ENCODE assay signal across 1 cellular context in genomic region chr2:47906261-47907096, GRCh38.
TF ChIP-seq lines count a peak whose summit lies in the region.

Gene FBXO11 (minus strand): TSS chr2:47906498. CDS start chr2:47905720, 778 bp downstream.

TF ChIP-seq in K562, 482 proteins besides CTCF, POLR2A, EP300 and RAD21 (continued from another document and continues in another):
- TF ChIP-seq, protein P1, sequence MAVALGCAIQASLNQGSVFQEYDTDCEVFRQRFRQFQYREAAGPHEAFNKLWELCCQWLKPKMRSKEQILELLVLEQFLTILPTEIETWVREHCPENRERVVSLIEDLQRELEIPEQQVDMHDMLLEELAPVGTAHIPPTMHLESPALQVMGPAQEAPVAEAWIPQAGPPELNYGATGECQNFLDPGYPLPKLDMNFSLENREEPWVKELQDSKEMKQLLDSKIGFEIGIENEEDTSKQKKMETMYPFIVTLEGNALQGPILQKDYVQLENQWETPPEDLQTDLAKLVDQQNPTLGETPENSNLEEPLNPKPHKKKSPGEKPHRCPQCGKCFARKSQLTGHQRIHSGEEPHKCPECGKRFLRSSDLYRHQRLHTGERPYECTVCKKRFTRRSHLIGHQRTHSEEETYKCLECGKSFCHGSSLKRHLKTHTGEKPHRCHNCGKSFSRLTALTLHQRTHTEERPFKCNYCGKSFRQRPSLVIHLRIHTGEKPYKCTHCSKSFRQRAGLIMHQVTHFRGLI (CRISPR knock-in tag; IDR thresholded peaks at IDR 0.05), result no peak
- TF ChIP-seq, protein P2, sequence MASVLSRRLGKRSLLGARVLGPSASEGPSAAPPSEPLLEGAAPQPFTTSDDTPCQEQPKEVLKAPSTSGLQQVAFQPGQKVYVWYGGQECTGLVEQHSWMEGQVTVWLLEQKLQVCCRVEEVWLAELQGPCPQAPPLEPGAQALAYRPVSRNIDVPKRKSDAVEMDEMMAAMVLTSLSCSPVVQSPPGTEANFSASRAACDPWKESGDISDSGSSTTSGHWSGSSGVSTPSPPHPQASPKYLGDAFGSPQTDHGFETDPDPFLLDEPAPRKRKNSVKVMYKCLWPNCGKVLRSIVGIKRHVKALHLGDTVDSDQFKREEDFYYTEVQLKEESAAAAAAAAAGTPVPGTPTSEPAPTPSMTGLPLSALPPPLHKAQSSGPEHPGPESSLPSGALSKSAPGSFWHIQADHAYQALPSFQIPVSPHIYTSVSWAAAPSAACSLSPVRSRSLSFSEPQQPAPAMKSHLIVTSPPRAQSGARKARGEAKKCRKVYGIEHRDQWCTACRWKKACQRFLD (CRISPR knock-in tag; IDR thresholded peaks at IDR 0.05), result peak; percentile 62; the same call in 1 of the 2 replicates
- TF ChIP-seq E2F5 (CRISPR knock-in tag; IDR thresholded peaks at IDR 0.05), result no peak
- TF ChIP-seq ZNF75A (CRISPR knock-in tag; IDR thresholded peaks at IDR 0.05), result no peak
- TF ChIP-seq, protein P3, sequence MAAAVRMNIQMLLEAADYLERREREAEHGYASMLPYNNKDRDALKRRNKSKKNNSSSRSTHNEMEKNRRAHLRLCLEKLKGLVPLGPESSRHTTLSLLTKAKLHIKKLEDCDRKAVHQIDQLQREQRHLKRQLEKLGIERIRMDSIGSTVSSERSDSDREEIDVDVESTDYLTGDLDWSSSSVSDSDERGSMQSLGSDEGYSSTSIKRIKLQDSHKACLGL (CRISPR knock-in tag; IDR thresholded peaks at IDR 0.05; ENCODE audit: borderline replicate concordance, poor library complexity, severe bottlenecking), result no peak
- no peak for TF ChIP-seq SNAPC5 (CRISPR knock-in tag; IDR thresholded peaks at IDR 0.05)
- TF ChIP-seq HOXB6 (CRISPR knock-in tag; IDR thresholded peaks at IDR 0.05; ENCODE audit: borderline replicate concordance), result no peak
- peak; percentile 47 for TF ChIP-seq TAF9B (IDR thresholded peaks at IDR 0.05; ENCODE audit: partially characterized antibody)
- no peak for TF ChIP-seq ZFX (CRISPR knock-in tag; IDR thresholded peaks at IDR 0.05)
- TF ChIP-seq ZNF384 (IDR thresholded peaks at IDR 0.05; ENCODE audit: low read depth, low read length), result peak; percentile 94
- TF ChIP-seq ZBTB9 (CRISPR knock-in tag; IDR thresholded peaks at IDR 0.05), result no peak
- peak; percentile 82 for TF ChIP-seq XRCC5 (IDR thresholded peaks at IDR 0.05; ENCODE audit: low read depth, low read length)
- TF ChIP-seq ATF1 (CRISPR knock-in tag; IDR thresholded peaks at IDR 0.05), result no peak
- TF ChIP-seq ATF1 (tag; IDR thresholded peaks at IDR 0.05), result peak; percentile 59
- no peak for TF ChIP-seq ZBTB8A (IDR thresholded peaks at IDR 0.05; ENCODE audit: partially characterized antibody)
- TF ChIP-seq BRF2 (IDR thresholded peaks at IDR 0.05; ENCODE audit: borderline replicate concordance, insufficient read depth, insufficient read length), result no peak
- no peak for TF ChIP-seq ILF3 (IDR thresholded peaks at IDR 0.05; ENCODE audit: borderline replicate concordance)
- no peak for TF ChIP-seq CBX5 (IDR thresholded peaks at IDR 0.05; ENCODE audit: borderline replicate concordance, low read depth)
- TF ChIP-seq, protein P4, sequence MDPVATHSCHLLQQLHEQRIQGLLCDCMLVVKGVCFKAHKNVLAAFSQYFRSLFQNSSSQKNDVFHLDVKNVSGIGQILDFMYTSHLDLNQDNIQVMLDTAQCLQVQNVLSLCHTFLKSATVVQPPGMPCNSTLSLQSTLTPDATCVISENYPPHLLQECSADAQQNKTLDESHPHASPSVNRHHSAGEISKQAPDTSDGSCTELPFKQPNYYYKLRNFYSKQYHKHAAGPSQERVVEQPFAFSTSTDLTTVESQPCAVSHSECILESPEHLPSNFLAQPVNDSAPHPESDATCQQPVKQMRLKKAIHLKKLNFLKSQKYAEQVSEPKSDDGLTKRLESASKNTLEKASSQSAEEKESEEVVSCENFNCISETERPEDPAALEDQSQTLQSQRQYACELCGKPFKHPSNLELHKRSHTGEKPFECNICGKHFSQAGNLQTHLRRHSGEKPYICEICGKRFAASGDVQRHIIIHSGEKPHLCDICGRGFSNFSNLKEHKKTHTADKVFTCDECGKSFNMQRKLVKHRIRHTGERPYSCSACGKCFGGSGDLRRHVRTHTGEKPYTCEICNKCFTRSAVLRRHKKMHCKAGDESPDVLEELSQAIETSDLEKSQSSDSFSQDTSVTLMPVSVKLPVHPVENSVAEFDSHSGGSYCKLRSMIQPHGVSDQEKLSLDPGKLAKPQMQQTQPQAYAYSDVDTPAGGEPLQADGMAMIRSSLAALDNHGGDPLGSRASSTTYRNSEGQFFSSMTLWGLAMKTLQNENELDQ (CRISPR knock-in tag; IDR thresholded peaks at IDR 0.05; ENCODE audit: borderline replicate concordance), result no peak
- TF ChIP-seq NCOA6 (IDR thresholded peaks at IDR 0.05), result no peak
- TF ChIP-seq IFI16 (CRISPR knock-in tag; IDR thresholded peaks at IDR 0.05), result no peak
- TF ChIP-seq SRSF3 (IDR thresholded peaks at IDR 0.05; ENCODE audit: insufficient read depth, low read length), result no peak
- no peak for TF ChIP-seq TAF15 (IDR thresholded peaks at IDR 0.05; ENCODE audit: low read depth, low read length)
- TF ChIP-seq PATZ1 (CRISPR knock-in tag; IDR thresholded peaks at IDR 0.05; ENCODE audit: borderline replicate concordance), result peak; percentile 56
- TF ChIP-seq, protein P5, sequence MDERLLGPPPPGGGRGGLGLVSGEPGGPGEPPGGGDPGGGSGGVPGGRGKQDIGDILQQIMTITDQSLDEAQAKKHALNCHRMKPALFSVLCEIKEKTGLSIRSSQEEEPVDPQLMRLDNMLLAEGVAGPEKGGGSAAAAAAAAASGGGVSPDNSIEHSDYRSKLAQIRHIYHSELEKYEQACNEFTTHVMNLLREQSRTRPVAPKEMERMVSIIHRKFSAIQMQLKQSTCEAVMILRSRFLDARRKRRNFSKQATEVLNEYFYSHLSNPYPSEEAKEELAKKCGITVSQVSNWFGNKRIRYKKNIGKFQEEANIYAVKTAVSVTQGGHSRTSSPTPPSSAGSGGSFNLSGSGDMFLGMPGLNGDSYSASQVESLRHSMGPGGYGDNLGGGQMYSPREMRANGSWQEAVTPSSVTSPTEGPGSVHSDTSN (CRISPR knock-in tag; IDR thresholded peaks at IDR 0.05; ENCODE audit: low read depth), result no peak
- TF ChIP-seq, protein P5 (tag; conservative IDR thresholded peaks at IDR 0.05; ENCODE audit: low read depth), result peak; percentile 58; the same call in 1 of the 2 replicates
- no peak for TF ChIP-seq ZNF274 (IDR thresholded peaks at IDR 0.05; ENCODE audit: borderline replicate concordance, low read depth, low read length)
- TF ChIP-seq, protein P6, sequence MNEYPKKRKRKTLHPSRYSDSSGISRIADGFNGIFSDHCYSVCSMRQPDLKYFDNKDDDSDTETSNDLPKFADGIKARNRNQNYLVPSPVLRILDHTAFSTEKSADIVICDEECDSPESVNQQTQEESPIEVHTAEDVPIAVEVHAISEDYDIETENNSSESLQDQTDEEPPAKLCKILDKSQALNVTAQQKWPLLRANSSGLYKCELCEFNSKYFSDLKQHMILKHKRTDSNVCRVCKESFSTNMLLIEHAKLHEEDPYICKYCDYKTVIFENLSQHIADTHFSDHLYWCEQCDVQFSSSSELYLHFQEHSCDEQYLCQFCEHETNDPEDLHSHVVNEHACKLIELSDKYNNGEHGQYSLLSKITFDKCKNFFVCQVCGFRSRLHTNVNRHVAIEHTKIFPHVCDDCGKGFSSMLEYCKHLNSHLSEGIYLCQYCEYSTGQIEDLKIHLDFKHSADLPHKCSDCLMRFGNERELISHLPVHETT (CRISPR knock-in tag; conservative IDR thresholded peaks at IDR 0.05 in 1 of 2, IDR thresholded peaks at IDR 0.05 in 1 of 2), result peak in 1 of 2 experiments; percentile 95; a peak in 2 of 4 replicates
- TF ChIP-seq HDAC2 (IDR thresholded peaks at IDR 0.05), result peak; percentile 81
- TF ChIP-seq ARHGAP35 (IDR thresholded peaks at IDR 0.05; ENCODE audit: partially characterized antibody), result no peak
- TF ChIP-seq SIX5 (IDR thresholded peaks at IDR 0.05; ENCODE audit: borderline replicate concordance in 1 of 2, insufficient read depth in 1 of 2, low read depth in 1 of 2, low read length in 2 of 2), result no peak
- TF ChIP-seq ZNF695 (CRISPR knock-in tag; IDR thresholded peaks at IDR 0.05), result no peak
- no peak for TF ChIP-seq ZNF347 (CRISPR knock-in tag; IDR thresholded peaks at IDR 0.05; ENCODE audit: low read depth)
- TF ChIP-seq U2AF1 (optimal IDR thresholded peaks at IDR 0.05; ENCODE audit: low read depth, low read length), result no peak
- no peak for TF ChIP-seq NELFE (IDR thresholded peaks at IDR 0.05; ENCODE audit: insufficient read depth, insufficient read length)
- TF ChIP-seq SRSF7 (optimal IDR thresholded peaks at IDR 0.05; ENCODE audit: low read depth, low read length), result no peak
- TF ChIP-seq RFX5 (IDR thresholded peaks at IDR 0.05; ENCODE audit: low read depth, low read length), result no peak
- no peak for TF ChIP-seq SMARCC2 (IDR thresholded peaks at IDR 0.05; ENCODE audit: low read depth)
- no peak for TF ChIP-seq FOXK1 (CRISPR knock-in tag; IDR thresholded peaks at IDR 0.05; ENCODE audit: borderline replicate concordance)
- no peak for TF ChIP-seq PRMT5 (CRISPR knock-in tag; IDR thresholded peaks at IDR 0.05)
- no peak for TF ChIP-seq PPARD (CRISPR knock-in tag; IDR thresholded peaks at IDR 0.05)
- TF ChIP-seq MBD2 (IDR thresholded peaks at IDR 0.05; ENCODE audit: borderline replicate concordance, low read depth), result peak; percentile 84
- TF ChIP-seq ZBTB33 (CRISPR knock-in tag; IDR thresholded peaks at IDR 0.05), result peak; percentile 33; the same call in 1 of the 2 replicates
- TF ChIP-seq KLF1 (tag; IDR thresholded peaks at IDR 0.05), result no peak
